ENCODE assay signal across 18 cellular contexts in the genomic region with DNA sequence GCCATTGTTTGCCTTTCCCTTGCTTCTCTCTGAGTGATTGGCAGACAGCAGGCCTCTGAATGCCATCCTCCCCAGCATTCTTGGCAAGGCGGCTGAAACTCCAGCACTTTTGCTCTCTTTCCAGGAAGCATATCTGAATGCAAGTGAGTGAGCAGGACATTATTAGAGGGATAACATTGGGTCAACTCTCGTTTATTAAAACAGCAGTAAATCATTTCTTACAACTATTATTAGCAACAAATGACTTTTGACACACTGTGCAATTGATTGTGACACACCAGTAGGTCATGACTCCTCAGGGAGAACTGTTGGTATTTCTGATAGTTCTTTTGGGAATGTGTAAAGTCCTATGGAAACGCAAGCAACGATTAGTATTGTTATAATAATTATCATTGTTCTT.
DNase-seq lines count a peak whose midpoint lies in the region; ATAC-seq and TF ChIP-seq lines count a peak whose summit lies in the region.
"Had no signal": no experiment of that assay in that cellular context is flagged by ENCODE, and none has a peak within 500 bp of the region (broad histone marks: within the 10 kb centered on the region; RNA-seq: fewer than 3 reads in every experiment).

No MANE protein-coding gene starts in this region.

- DNase-seq in GM03348 (ENCODE audit: low spot score) (peak; percentile 13), cerebellum (ENCODE audit: low spot score) (peak; percentile 18), kidney tubule cell (ENCODE audit: low spot score) (peak; percentile 28), psoas muscle (peak in 1 of 2 donors; percentile 65), NCI-H146 treated with DMSO at 0.1 percent for 48 hours (lab: John Stamatoyannopoulos, UW; ENCODE audit: unreplicated experiment) (no peak), DMS114 treated with DMSO at 0.1 percent for 48 hours (lab: John Stamatoyannopoulos, UW; ENCODE audit: unreplicated experiment) (no peak)
- DNase-seq in naive thymus-derived CD4-positive, alpha-beta T cell: no peak
- no peak for DNase-seq in stimulated activated naive CD8-positive, alpha-beta T cell treated with anti-CD3 and anti-CD28 coated beads, Interleukin-15, Interleukin-2, amounts not matched to agents 100 U/mL and 50 U/mL, for 24 hours
- DNase-seq: activated CD4-positive, alpha-beta memory T cell treated with anti-CD3 and anti-CD28 coated beads for 36 hours; activated naive CD4-positive, alpha-beta T cell treated with anti-CD3 and anti-CD28 coated beads, Interleukin-2, amount 10 ng/mL, durations not matched to agents 7 days and 5 days; activated T-cell treated with anti-CD3 and anti-CD28 coated beads, Interleukin-2, amount 50 U/mL, for 24 hours; CD8-positive, alpha-beta memory T cell; effector CD8-positive, alpha-beta T cell; EL; hippocampal formation; stomach had no signal

- CTCF ChIA-PET in naive thymus-derived CD4-positive, alpha-beta T cell (lab: Charles Lee): no interaction called here

- WGBS in psoas muscle, 3 donors: 16 to 31% (median 19%) methylated on average over 4 of the region's 4 CpGs

- H3K27me3 Mint-ChIP-seq in naive thymus-derived CD4-positive, alpha-beta T cell: no peaks in the 10 kb centered on the region
- H3K27me3 Mint-ChIP-seq: activated CD4-positive, alpha-beta memory T cell treated with anti-CD3 and anti-CD28 coated beads for 36 hours; progenitor cell of endocrine pancreas had no signal

- H3K4me1 ChIP-seq in psoas muscle: peaks cover 4% of the 10 kb centered on the region
- H3K4me1 ChIP-seq in naive thymus-derived CD4-positive, alpha-beta T cell (ENCODE audit: control insufficient read depth in 2 of 2, insufficient read depth in 2 of 2, low read length in 2 of 2): no peaks in the 10 kb centered on the region

- H3K36me3 Mint-ChIP-seq in naive thymus-derived CD4-positive, alpha-beta T cell: no peaks in the 10 kb centered on the region
- H3K36me3 Mint-ChIP-seq: activated CD4-positive, alpha-beta memory T cell treated with anti-CD3 and anti-CD28 coated beads for 36 hours; activated naive CD4-positive, alpha-beta T cell treated with anti-CD3 and anti-CD28 coated beads, Interleukin-2, amount 10 ng/mL, durations not matched to agents 7 days and 5 days; CD8-positive, alpha-beta memory T cell had no signal

- intact Hi-C loops in psoas muscle (cut with DNase I): loop anchor here in 1 of 2 donors (10.0 kb wide), 1 partner anchor 98 kb away; no protein-coding TSS in a partner anchor
- intact Hi-C loops in naive thymus-derived CD4-positive, alpha-beta T cell (cut with micrococcal nuclease): no loop called here

- no peaks in the 10 kb centered on the region for H3K9me3 ChIP-seq in psoas muscle
- no peaks in the 10 kb centered on the region for H3K9me3 ChIP-seq in naive thymus-derived CD4-positive, alpha-beta T cell (ENCODE audit: control insufficient read depth in 2 of 3, low read length in 3 of 3)
- H3K9me3 ChIP-seq: stomach had no signal

- TF ChIP-seq CTCF in psoas muscle (IDR thresholded peaks at IDR 0.05): no peak

- POLR2A ChIA-PET in naive thymus-derived CD4-positive, alpha-beta T cell (lab: Charles Lee): no interaction called here

- ATAC-seq in psoas muscle: peak; percentile 68 to 82 (median 74)
- no peak for ATAC-seq in naive thymus-derived CD4-positive, alpha-beta T cell
- no peak for ATAC-seq in stimulated activated naive CD8-positive, alpha-beta T cell treated with anti-CD3 and anti-CD28 coated beads, Interleukin-15, Interleukin-2, amounts not matched to agents 100 U/mL and 50 U/mL, for 24 hours

- peaks cover 0 to 2% (median 0%) of the 10 kb centered on the region in 11 donors for H3K9me3 Mint-ChIP-seq in naive thymus-derived CD4-positive, alpha-beta T cell
- H3K9me3 Mint-ChIP-seq: activated CD4-positive, alpha-beta memory T cell treated with anti-CD3 and anti-CD28 coated beads for 36 hours; activated naive CD4-positive, alpha-beta T cell treated with anti-CD3 and anti-CD28 coated beads, Interleukin-2, amount 10 ng/mL, durations not matched to agents 7 days and 5 days; activated T-cell treated with anti-CD3 and anti-CD28 coated beads, Interleukin-2, amount 50 U/mL, for 24 hours; CD8-positive, alpha-beta memory T cell had no signal

- H3K36me3 ChIP-seq in psoas muscle (ENCODE audit: insufficient read depth in 1 of 2, low read depth in 1 of 2): no peaks in the 10 kb centered on the region
- no peaks in the 10 kb centered on the region for H3K36me3 ChIP-seq in naive thymus-derived CD4-positive, alpha-beta T cell (ENCODE audit: control insufficient read depth in 2 of 3, insufficient read depth in 3 of 3, low read length in 3 of 3)
- H3K36me3 ChIP-seq: stomach had no signal

- H3K4me3 Mint-ChIP-seq in naive thymus-derived CD4-positive, alpha-beta T cell: no peak overlapping the region
- H3K4me3 Mint-ChIP-seq: activated CD4-positive, alpha-beta memory T cell treated with anti-CD3 and anti-CD28 coated beads for 36 hours; activated naive CD4-positive, alpha-beta T cell treated with anti-CD3 and anti-CD28 coated beads, Interleukin-2, amount 10 ng/mL, durations not matched to agents 7 days and 5 days; activated T-cell treated with anti-CD3 and anti-CD28 coated beads, Interleukin-2, amount 50 U/mL, for 24 hours; CD8-positive, alpha-beta memory T cell had no signal

- H3K27me3 ChIP-seq in psoas muscle (ENCODE audit: insufficient read depth in 3 of 3, low read length in 2 of 3): peaks cover 0 to 4% (median 0%) of the 10 kb centered on the region in 3 donors
- H3K27me3 ChIP-seq in naive thymus-derived CD4-positive, alpha-beta T cell (ENCODE audit: control insufficient read depth in 2 of 2, insufficient read depth in 2 of 2, low read length in 2 of 2): no peaks in the 10 kb centered on the region

- peaks cover 0 to 5% (median 4%) of the 10 kb centered on the region in 7 donors for H3K4me1 Mint-ChIP-seq in naive thymus-derived CD4-positive, alpha-beta T cell

- H3K4me3 ChIP-seq in psoas muscle: no peak overlapping the region
- no peak overlapping the region for H3K4me3 ChIP-seq in naive thymus-derived CD4-positive, alpha-beta T cell (ENCODE audit: low read length)
- H3K4me3 ChIP-seq: stomach had no signal

- H3K27ac Mint-ChIP-seq in naive thymus-derived CD4-positive, alpha-beta T cell: no peak overlapping the region
- H3K27ac Mint-ChIP-seq: activated CD4-positive, alpha-beta memory T cell treated with anti-CD3 and anti-CD28 coated beads for 36 hours; activated naive CD4-positive, alpha-beta T cell treated with anti-CD3 and anti-CD28 coated beads, Interleukin-2, amount 10 ng/mL, durations not matched to agents 7 days and 5 days; activated T-cell treated with anti-CD3 and anti-CD28 coated beads, Interleukin-2, amount 50 U/mL, for 24 hours; progenitor cell of endocrine pancreas had no signal

- H3K27ac ChIP-seq in psoas muscle: peak overlapping the region; percentile 18
- no peak overlapping the region for H3K27ac ChIP-seq in naive thymus-derived CD4-positive, alpha-beta T cell (ENCODE audit: low read depth, low read length)
- H3K27ac ChIP-seq: VCaP had no signal

Comparison
In these comparisons a context has a peak if more than half of its experiments do, and no peak if none do; other contexts are left out.
1. DNase-seq: peak in GM03348 (single experiment), cerebellum (single experiment) and kidney tubule cell (single experiment); none in naive thymus-derived CD4-positive, alpha-beta T cell (0 of 9), NCI-H146 treated with DMSO at 0.1 percent for 48 hours (single experiment), DMS114 treated with DMSO at 0.1 percent for 48 hours (single experiment) and stimulated activated naive CD8-positive, alpha-beta T cell treated with anti-CD3 and anti-CD28 coated beads, Interleukin-15, Interleukin-2, amounts not matched to agents 100 U/mL and 50 U/mL, for 24 hours (single experiment).
2. ATAC-seq: peak in psoas muscle (4 of 4); none in naive thymus-derived CD4-positive, alpha-beta T cell (single experiment) and stimulated activated naive CD8-positive, alpha-beta T cell treated with anti-CD3 and anti-CD28 coated beads, Interleukin-15, Interleukin-2, amounts not matched to agents 100 U/mL and 50 U/mL, for 24 hours (single experiment).